In the genomic region with DNA sequence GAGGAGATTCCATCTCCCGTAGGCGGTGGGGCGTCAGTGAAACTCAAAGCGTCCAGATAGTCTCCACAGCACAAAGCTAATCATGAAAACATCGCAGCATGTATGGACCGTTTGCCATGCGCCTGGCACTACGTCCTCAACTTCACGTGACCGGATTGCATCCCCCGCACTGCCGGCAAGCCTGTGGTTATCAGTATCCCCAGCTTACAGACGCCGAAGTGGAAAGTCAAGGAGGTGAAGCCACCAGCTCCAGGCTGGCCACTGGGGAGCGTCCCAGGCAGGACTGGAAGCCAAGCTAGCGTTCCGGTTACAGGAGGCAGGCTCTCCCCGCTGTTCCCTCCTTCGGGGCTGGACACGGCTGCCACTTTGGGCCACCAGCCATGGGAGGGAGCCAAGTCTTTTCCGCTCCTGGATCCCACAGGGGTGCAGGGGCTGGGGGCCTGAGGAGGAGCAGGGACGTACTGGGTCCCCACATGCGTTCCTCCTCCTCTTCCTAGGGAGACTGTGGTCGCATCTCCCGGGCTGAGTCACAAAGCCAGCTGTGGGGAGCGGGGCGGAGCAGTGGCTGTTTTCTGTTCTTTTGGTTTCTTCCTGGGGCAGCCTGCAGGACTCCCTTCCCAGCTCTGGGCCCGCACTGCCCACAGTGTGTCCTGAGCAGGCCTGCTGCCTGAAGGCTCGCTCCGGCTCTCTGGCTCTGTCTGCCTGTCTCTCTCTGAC, we compare ENCODE assay signal across 8 cellular contexts.
DNase-seq lines count a peak whose midpoint lies in the region; ATAC-seq and TF ChIP-seq lines count a peak whose summit lies in the region.

No MANE protein-coding gene starts in this region.

- peak overlapping the region; percentile 58 for H3K4me2 ChIP-seq in parathyroid adenoma (ENCODE audit: low read length)

- peaks cover 62% of the 10 kb centered on the region for H3K27me3 Mint-ChIP-seq in activated T-cell treated with anti-CD3 and anti-CD28 coated beads, Interleukin-2, amount 50 U/mL, for 24 hours

- peaks cover 27% of the 10 kb centered on the region for H3K4me1 Mint-ChIP-seq in activated T-cell treated with anti-CD3 and anti-CD28 coated beads, Interleukin-2, amount 50 U/mL, for 24 hours (ENCODE audit: low read depth)

- TF ChIP-seq CTCF in foreskin fibroblast (IDR thresholded peaks at IDR 0.05; ENCODE audit: low read depth, low read length) (peak; percentile 1), parathyroid adenoma (IDR thresholded peaks at IDR 0.05) (no peak)

- H2AFZ ChIP-seq in parathyroid adenoma = peak overlapping the region; percentile 74

- no peaks in the 10 kb centered on the region for H3K36me3 ChIP-seq in parathyroid adenoma (ENCODE audit: control insufficient read depth, insufficient read depth, low read length)

- H3K9ac ChIP-seq in parathyroid adenoma = no peak overlapping the region

- H3K27ac ChIP-seq in parathyroid adenoma = peak overlapping the region; percentile 20

- no peaks in the 10 kb centered on the region for H3K9me3 ChIP-seq in parathyroid adenoma (ENCODE audit: control insufficient read depth, low read length)

- H3K27ac Mint-ChIP-seq in activated T-cell treated with anti-CD3 and anti-CD28 coated beads, Interleukin-2, amount 50 U/mL, for 24 hours = peak overlapping the region; percentile 56

- no peak for ATAC-seq in GM18867 (IDR thresholded peaks at IDR 0.05; ENCODE audit: unreplicated experiment)
- no peak for ATAC-seq in HG02623 (IDR thresholded peaks at IDR 0.05; ENCODE audit: unreplicated experiment)

- H3K79me2 ChIP-seq in parathyroid adenoma = no peaks in the 10 kb centered on the region

- no peaks in the 10 kb centered on the region for H3K36me3 Mint-ChIP-seq in activated T-cell treated with anti-CD3 and anti-CD28 coated beads, Interleukin-2, amount 50 U/mL, for 24 hours (ENCODE audit: low read depth)

- no peaks in the 10 kb centered on the region for H3K27me3 ChIP-seq in parathyroid adenoma (ENCODE audit: control insufficient read depth, insufficient read depth, low read length)

- peaks cover 7% of the 10 kb centered on the region for H3K4me1 ChIP-seq in parathyroid adenoma

- H3K9me3 Mint-ChIP-seq in activated T-cell treated with anti-CD3 and anti-CD28 coated beads, Interleukin-2, amount 50 U/mL, for 24 hours = no peaks in the 10 kb centered on the region

- H3K4me3 ChIP-seq in foreskin fibroblast (ENCODE audit: low read depth in 1 of 2, low read length in 2 of 2) = peak overlapping the region; percentile 45 to 58
- H3K4me3 ChIP-seq in parathyroid adenoma (ENCODE audit: low read depth, low read length) = no peak overlapping the region

- peak; percentile 50 for DNase-seq in activated T-cell treated with anti-CD3 and anti-CD28 coated beads, Interleukin-2, amount 50 U/mL, for 24 hours
- no peak for DNase-seq in activated T-cell treated with anti-CD3 and anti-CD28 coated beads, Interleukin-2, amount 50 U/mL, for 1 hour
- DNase-seq in activated CD8-positive, alpha-beta memory T cell treated with anti-CD3 and anti-CD28 coated beads, Interleukin-2, amount 50 U/mL, for 4 hours = peak; percentile 31
- DNase-seq in foreskin fibroblast = peak; percentile 81 to 91
- DNase-seq in NCI-H2196 treated with DMSO at 0.1 percent for 48 hours (lab: John Stamatoyannopoulos, UW; ENCODE audit: unreplicated experiment) = no peak

- H3K4me3 Mint-ChIP-seq in activated T-cell treated with anti-CD3 and anti-CD28 coated beads, Interleukin-2, amount 50 U/mL, for 24 hours = peak overlapping the region; percentile 58

Comparison
In these comparisons a context has a peak if more than half of its experiments do, and no peak if none do; other contexts are left out.
1. DNase-seq: peak in activated T-cell treated with anti-CD3 and anti-CD28 coated beads, Interleukin-2, amount 50 U/mL, for 24 hours (single experiment), activated CD8-positive, alpha-beta memory T cell treated with anti-CD3 and anti-CD28 coated beads, Interleukin-2, amount 50 U/mL, for 4 hours (single experiment) and foreskin fibroblast (2 of 2); none in activated T-cell treated with anti-CD3 and anti-CD28 coated beads, Interleukin-2, amount 50 U/mL, for 1 hour (single experiment) and NCI-H2196 treated with DMSO at 0.1 percent for 48 hours (single experiment).